Comparison of ENCODE assay signal across 9 cellular contexts in genomic region chr9:22446950-22447606, GRCh38. TPM values are rescaled to one million over a fixed set of nuclear protein-coding genes. Genes with fewer than 3 reads are reported as not detected.
DNase-seq lines count a peak whose midpoint lies in the region; ATAC-seq and TF ChIP-seq lines count a peak whose summit lies in the region.
"Had no signal": no experiment of that assay in that cellular context is flagged by ENCODE, and none has a peak within 500 bp of the region (broad histone marks: within the 10 kb centered on the region; RNA-seq: fewer than 3 reads in every experiment).

No MANE protein-coding gene starts in this region.

- peak; percentile 66 for TF ChIP-seq CTCF in chondrocyte (IDR thresholded peaks at IDR 0.05)

- peaks cover 13% of the 10 kb centered on the region; the same call in 1 of the 2 replicates for H3K4me1 ChIP-seq in HUES6 (ENCODE audit: control insufficient read depth, insufficient read depth, low read length)

- peak overlapping the region; percentile 84 for H3K27ac Mint-ChIP-seq in chondrocyte (ENCODE audit: unreplicated experiment)

- peak overlapping the region; percentile 83; the same call in 1 of the 2 replicates for H3K27ac ChIP-seq in HUES6 (ENCODE audit: low read depth, low read length)

- H3K4me3 Mint-ChIP-seq in chondrocyte (ENCODE audit: unreplicated experiment), result peak overlapping the region; percentile 85

- peak overlapping the region; percentile 87 for H3K4me3 ChIP-seq in HUES6 (ENCODE audit: low read depth, low read length)

- H3K4me1 Mint-ChIP-seq in chondrocyte (ENCODE audit: low read depth), result peaks cover 21% of the 10 kb centered on the region

- no peaks in the 10 kb centered on the region for H3K9me3 Mint-ChIP-seq in chondrocyte (ENCODE audit: low read depth)

- H3K36me3 ChIP-seq in HUES6 (ENCODE audit: control insufficient read depth, insufficient read depth, low read length), result peaks cover 8% of the 10 kb centered on the region

- H3K27me3 ChIP-seq in HUES6 (ENCODE audit: control insufficient read depth, insufficient read depth, low read length), result no peaks in the 10 kb centered on the region

- ATAC-seq in GM19351 (IDR thresholded peaks at IDR 0.05; ENCODE audit: unreplicated experiment), result peak; percentile 71
- ATAC-seq in GM21381 (IDR thresholded peaks at IDR 0.05; ENCODE audit: unreplicated experiment), result no peak
- ATAC-seq: HCT116 had no signal

- H3K27me3 Mint-ChIP-seq in chondrocyte (ENCODE audit: low read depth), result peaks cover 12% of the 10 kb centered on the region

- DNase-seq in Ammon's horn (ENCODE audit: low spot score) (peak; percentile 63), SK-N-DZ (ENCODE audit: low spot score) (peak; percentile 12), chondrocyte (ENCODE audit: low spot score) (peak; percentile 90), kidney tubule cell (ENCODE audit: low spot score) (peak; percentile 84)
- peak; percentile 46 for DNase-seq in stimulated activated CD4-positive, alpha-beta T cell treated with anti-CD3 and anti-CD28 coated beads, Interleukin-12 subunit alpha, Interleukin-12 subunit beta, amount 100 ng/mL, for 4 hours

- no peaks in the 10 kb centered on the region for H3K9me3 ChIP-seq in HUES6 (ENCODE audit: control insufficient read depth, insufficient read depth, low read depth, low read length)

- peaks cover 10% of the 10 kb centered on the region for H3K36me3 Mint-ChIP-seq in chondrocyte (ENCODE audit: low read depth)

- peak overlapping the region; percentile 75 for H3K9ac ChIP-seq in HUES6 (ENCODE audit: low read length)

RNA-seq across cellular contexts. Expression of gene DMRTA1, which starts 0.5 kb away (rescaled TPM):
- 0.05 TPM in 1 of 2 replicates, not detected in the other for polyA plus RNA-seq in SK-N-DZ (2014; cell fraction: cytosol; rRNA removed)
- 0.12 TPM in 1 of 2 replicates, not detected in the other for polyA plus RNA-seq in SK-N-DZ (2014; cell fraction: nucleus; rRNA removed)
- 5.0 to 6.7 TPM (median 5.2 TPM) in 3 replicates for total RNA-seq in chondrocyte

Comparison
In these comparisons a context has a peak if more than half of its experiments do, and no peak if none do; other contexts are left out.
1. DNase-seq: peak in every context shown above with its lines; median percentile 90 in chondrocyte; 84 in kidney tubule cell; 63 in Ammon's horn; 46 in stimulated activated CD4-positive, alpha-beta T cell treated with anti-CD3 and anti-CD28 coated beads, Interleukin-12 subunit alpha, Interleukin-12 subunit beta, amount 100 ng/mL, for 4 hours; 12 in SK-N-DZ.